In the genomic region with DNA sequence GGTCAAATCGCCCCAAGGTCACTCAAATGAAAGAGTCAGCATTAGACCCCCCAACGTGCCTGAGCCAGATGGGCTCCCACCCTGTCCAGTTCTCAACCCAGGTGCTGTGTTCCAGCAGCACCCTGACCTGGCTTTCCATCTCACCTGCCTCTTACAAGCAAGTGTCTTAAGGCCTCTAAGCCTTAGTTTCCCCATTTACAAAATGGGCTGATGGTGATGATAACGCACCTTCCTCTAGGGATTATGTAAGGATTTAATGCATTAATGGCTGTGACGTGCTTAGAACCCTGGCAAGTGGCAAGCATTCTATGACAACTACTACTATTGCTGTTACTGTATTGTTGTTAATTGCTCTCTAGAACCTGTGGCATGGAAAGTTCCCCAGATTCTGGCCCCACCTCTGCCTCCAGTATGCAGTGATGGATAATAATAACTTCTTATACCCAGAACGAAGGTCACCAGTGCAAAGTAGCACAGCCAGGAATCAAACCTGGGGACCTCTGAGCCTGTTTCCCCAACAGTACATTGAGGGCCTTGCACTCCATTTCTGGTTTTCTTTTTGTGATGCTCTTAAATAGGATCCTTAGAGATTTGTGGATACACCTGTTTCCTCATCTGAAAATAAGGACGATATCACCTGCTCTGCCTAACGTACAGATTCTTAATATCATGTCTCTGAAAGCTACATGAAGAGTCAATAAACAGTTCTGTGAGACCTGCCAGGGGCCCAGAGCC, we compare ENCODE assay signal across 12 cellular contexts. TPM values are rescaled to one million over a fixed set of nuclear protein-coding genes. Genes with fewer than 3 reads are reported as not detected.
DNase-seq lines count a peak whose midpoint lies in the region; ATAC-seq, FAIRE-seq and TF ChIP-seq lines count a peak whose summit lies in the region.
"Had no signal": no experiment of that assay in that cellular context is flagged by ENCODE, and none has a peak within 500 bp of the region (broad histone marks: within the 10 kb centered on the region; RNA-seq: fewer than 3 reads in every experiment).

No MANE protein-coding gene starts in this region.

- H3K4me3 Mint-ChIP-seq in astrocyte (ENCODE audit: unreplicated experiment) (peak overlapping the region; percentile 27), progenitor cell of endocrine pancreas (ENCODE audit: low read depth) (no peak overlapping the region)

- no peak overlapping the region for H3K27ac Mint-ChIP-seq in astrocyte (ENCODE audit: unreplicated experiment)
- no peak overlapping the region for H3K27ac Mint-ChIP-seq in progenitor cell of endocrine pancreas

- no peak for TF ChIP-seq EP300 in A549 (IDR thresholded peaks at IDR 0.05)

- H3K9me3 Mint-ChIP-seq in astrocyte (ENCODE audit: unreplicated experiment) (no peaks in the 10 kb centered on the region), progenitor cell of endocrine pancreas (ENCODE audit: low read depth) (no peaks in the 10 kb centered on the region)
- H3K9me3 Mint-ChIP-seq: central memory CD8-positive, alpha-beta T cell had no signal

- H3K9me3 ChIP-seq in A549 (no peaks in the 10 kb centered on the region), astrocyte (ENCODE audit: insufficient read depth, low read depth, low read length) (no peaks in the 10 kb centered on the region)
- H3K9me3 ChIP-seq: stomach had no signal

- H3K27me3 ChIP-seq in astrocyte (ENCODE audit: insufficient read depth, low read length), result no peaks in the 10 kb centered on the region
- H3K27me3 ChIP-seq: stomach had no signal

- ATAC-seq in A549, result no peak

- FAIRE-seq in A549 (lab: Jason Lieb, UNC), result no peak
- no peak for FAIRE-seq in astrocyte (lab: Jason Lieb, UNC)

- H3K36me3 ChIP-seq in astrocyte (ENCODE audit: insufficient read depth, low read length), result no peaks in the 10 kb centered on the region
- H3K36me3 ChIP-seq: stomach had no signal

- WGBS in A549 (ENCODE audit: missing lambda C conversion rate), result 82% methylated on average over 7 of the region's 7 CpGs

- CTCF ChIA-PET in A549 (lab: Yijun Ruan, JAX), result interaction anchor here (0.9 to 14.1 kb wide), 11 partner anchors 10 to 125 kb away, joined by 3 to 327 read pairs (median 5); partner anchors contain the start of gene GRN

- H3K4me2 ChIP-seq in A549 (no peak overlapping the region), astrocyte (ENCODE audit: low read length) (no peak overlapping the region)

- no peaks in the 10 kb centered on the region for H4K20me1 ChIP-seq in astrocyte (ENCODE audit: insufficient read depth, low read length)

- no peak for TF ChIP-seq POLR2A in A549 (IDR thresholded peaks at IDR 0.05; ENCODE audit: low read length)

- H3K27ac ChIP-seq in A549 (no peak overlapping the region), astrocyte (ENCODE audit: low read depth, low read length) (no peak overlapping the region)

- H3K9ac ChIP-seq in astrocyte (ENCODE audit: low read length), result no peak overlapping the region

- H3K4me3 ChIP-seq in A549 (no peak overlapping the region), astrocyte (ENCODE audit: insufficient read depth, low read depth, low read length) (no peak overlapping the region)
- H3K4me3 ChIP-seq: lung had no signal

- DNase-seq in A549 (ENCODE audit: low read depth in 1 of 2, low spot score in 1 of 2) (no peak), D341Med (ENCODE audit: low spot score) (peak; percentile 5), astrocyte (ENCODE audit: low read depth) (no peak), putamen (ENCODE audit: low spot score) (no peak), progenitor cell of endocrine pancreas (ENCODE audit: low spot score, unreplicated experiment) (no peak), SIG-M5 treated with dmso at 0.1 percent for 504 hours (lab: John Stamatoyannopoulos, UW; ENCODE audit: unreplicated experiment) (no peak)
- DNase-seq: NCI-H2171; stimulated activated CD4-positive, alpha-beta T cell treated with anti-CD3 and anti-CD28 coated beads, Interleukin-2, amount 100 ng/mL, for 24 hours; stomach had no signal

- H3K79me2 ChIP-seq in astrocyte (ENCODE audit: insufficient read depth, low read length), result peaks cover 14% of the 10 kb centered on the region

- no peak for TF ChIP-seq RAD21 in A549 (conservative IDR thresholded peaks at IDR 0.05 in 1 of 2, IDR thresholded peaks at IDR 0.05 in 1 of 2)

- POLR2A ChIA-PET in A549 (lab: Yijun Ruan, JAX), result interaction anchor here (1.0 to 1.3 kb wide), 2 partner anchors 24 to 127 kb away, joined by 3 read pairs; no protein-coding TSS in a partner anchor

- H2AFZ ChIP-seq in astrocyte (ENCODE audit: low read depth, low read length), result no peak overlapping the region

- H3K36me3 Mint-ChIP-seq in astrocyte (ENCODE audit: low read depth, unreplicated experiment) (no peaks in the 10 kb centered on the region), progenitor cell of endocrine pancreas (ENCODE audit: insufficient read depth) (no peaks in the 10 kb centered on the region)

- TF ChIP-seq CTCF in A549 (IDR thresholded peaks at IDR 0.05), result no peak
- TF ChIP-seq CTCF in astrocyte (IDR thresholded peaks at IDR 0.05; ENCODE audit: insufficient read depth, low read depth, low read length), result no peak
- no peak for TF ChIP-seq CTCF in progenitor cell of endocrine pancreas (IDR thresholded peaks at IDR 0.05; ENCODE audit: unreplicated experiment)

- H3K27me3 Mint-ChIP-seq in astrocyte (ENCODE audit: low read depth, unreplicated experiment) (peaks cover 5% of the 10 kb centered on the region), progenitor cell of endocrine pancreas (peaks cover 11% of the 10 kb centered on the region)
- H3K27me3 Mint-ChIP-seq: central memory CD8-positive, alpha-beta T cell had no signal

- H3K4me1 Mint-ChIP-seq in astrocyte (ENCODE audit: low read depth, unreplicated experiment), result peaks cover 2% of the 10 kb centered on the region
- H3K4me1 Mint-ChIP-seq in progenitor cell of endocrine pancreas (ENCODE audit: low read depth), result peaks cover 5% of the 10 kb centered on the region

- H3K4me1 ChIP-seq in A549 (peaks cover 21% of the 10 kb centered on the region), astrocyte (ENCODE audit: insufficient read depth, low read length) (peaks cover 10% of the 10 kb centered on the region)

TF ChIP-seq in A549, 52 proteins besides CTCF, POLR2A, EP300 and RAD21:
- TF ChIP-seq MAX (IDR thresholded peaks at IDR 0.05) (no peak), HOXB5 (CRISPR knock-in tag; IDR thresholded peaks at IDR 0.05) (no peak), KDM1A (IDR thresholded peaks at IDR 0.05; ENCODE audit: low read depth) (peak; percentile 63; the same call in 1 of the 2 replicates)

RNA-seq across cellular contexts. Expression of gene SLC25A39, which starts 3.3 kb away (rescaled TPM):
- polyA plus RNA-seq in A549 (2011; rRNA removed) (80.9 and 90.1 TPM in 2 replicates), A549 (2017; fragmentation: RNase III; extraction: RNeasy Plus Mini Kit Qiagen cat#74134 plus additional on column Dnase treatment) (147 to 154 TPM (median 150 TPM) in 3 replicates)
- 288 and 335 TPM in 2 replicates for polyA plus RNA-seq in A549 (2012; cell fraction: cytosol; rRNA removed)
- polyA plus RNA-seq in A549 (2012; cell fraction: nucleus; rRNA removed), result 507 and 616 TPM in 2 replicates
- 62.5 and 70.8 TPM in 2 replicates for polyA minus RNA-seq in A549 (2011; rRNA and poly(A)+ RNA removed)
- total RNA-seq in astrocyte (80.6 and 80.9 TPM in 2 replicates), progenitor cell of endocrine pancreas (129 and 139 TPM in 2 replicates)

RNA-seq across cellular contexts. Expression of gene GRN, which starts 17.2 kb away (rescaled TPM):
- polyA plus RNA-seq in A549 (2011; rRNA removed) (111 and 147 TPM in 2 replicates), A549 (2017; fragmentation: RNase III; extraction: RNeasy Plus Mini Kit Qiagen cat#74134 plus additional on column Dnase treatment) (146 to 198 TPM (median 197 TPM) in 3 replicates)
- polyA plus RNA-seq in A549 (2012; cell fraction: cytosol; rRNA removed), result 216 and 242 TPM in 2 replicates
- polyA plus RNA-seq in A549 (2012; cell fraction: nucleus; rRNA removed), result 645 and 899 TPM in 2 replicates
- 81.3 and 100 TPM in 2 replicates for polyA minus RNA-seq in A549 (2011; rRNA and poly(A)+ RNA removed)
- total RNA-seq in astrocyte (327 and 338 TPM in 2 replicates), progenitor cell of endocrine pancreas (97.9 and 99.7 TPM in 2 replicates)

RNA-seq across cellular contexts. Expression of gene RUNDC3A, which starts 19.5 kb away (rescaled TPM):
- polyA plus RNA-seq in A549 (2011; rRNA removed), result 0.45 and 0.57 TPM in 2 replicates
- 0.52 and 0.62 TPM in 2 replicates for polyA plus RNA-seq in A549 (2012; cell fraction: cytosol; rRNA removed)
- polyA plus RNA-seq in A549 (2012; cell fraction: nucleus; rRNA removed), result 1.4 and 1.8 TPM in 2 replicates
- polyA plus RNA-seq in A549 (2017; fragmentation: RNase III; extraction: RNeasy Plus Mini Kit Qiagen cat#74134 plus additional on column Dnase treatment), result 0.21 to 0.48 TPM (median 0.22 TPM) in 3 replicates
- polyA minus RNA-seq in A549 (2011; rRNA and poly(A)+ RNA removed), result 0.33 and 0.54 TPM in 2 replicates
- total RNA-seq in astrocyte, result 2.0 and 3.4 TPM in 2 replicates
- total RNA-seq in progenitor cell of endocrine pancreas, result 8.4 and 9.3 TPM in 2 replicates

RNA-seq across cellular contexts. Expression of gene FAM171A2, which starts 35.8 kb away (rescaled TPM):
- polyA plus RNA-seq in A549 (2011; rRNA removed) (1.8 and 2.7 TPM in 2 replicates), A549 (2017; fragmentation: RNase III; extraction: RNeasy Plus Mini Kit Qiagen cat#74134 plus additional on column Dnase treatment) (3.0 to 4.2 TPM (median 3.9 TPM) in 3 replicates)
- 3.2 and 6.0 TPM in 2 replicates for polyA plus RNA-seq in A549 (2012; cell fraction: cytosol; rRNA removed)
- polyA plus RNA-seq in A549 (2012; cell fraction: nucleus; rRNA removed), result 7.2 and 9.5 TPM in 2 replicates
- polyA minus RNA-seq in A549 (2011; rRNA and poly(A)+ RNA removed), result 1.6 and 3.5 TPM in 2 replicates
- total RNA-seq in astrocyte (18.2 and 22.8 TPM in 2 replicates), progenitor cell of endocrine pancreas (39.9 and 42.5 TPM in 2 replicates)

RNA-seq across cellular contexts. Expression of gene SLC4A1, which starts 59.9 kb away (rescaled TPM):
- polyA plus RNA-seq in A549 (2011; rRNA removed), result 0.03 TPM in 1 of 2 replicates, not detected in the other
- 0.01 TPM in 1 of 2 replicates, not detected in the other for polyA plus RNA-seq in A549 (2012; cell fraction: cytosol; rRNA removed)
- polyA plus RNA-seq in A549 (2012; cell fraction: nucleus; rRNA removed), result 0.02 and 0.21 TPM in 2 replicates
- not detected in 3 replicates for polyA plus RNA-seq in A549 (2017; fragmentation: RNase III; extraction: RNeasy Plus Mini Kit Qiagen cat#74134 plus additional on column Dnase treatment)
- not detected in 2 replicates for polyA minus RNA-seq in A549 (2011; rRNA and poly(A)+ RNA removed)
- not detected in 2 replicates for total RNA-seq in astrocyte
- total RNA-seq in progenitor cell of endocrine pancreas, result not detected in 2 replicates
- total RNA-seq: MCF 10A had no signal
- polyA plus RNA-seq: stomach had no signal
